ENCODE assay signal across 9 cellular contexts in genomic region chr19:45972081-45972943, GRCh38. TPM values are rescaled to one million over a fixed set of nuclear protein-coding genes. Genes with fewer than 3 reads are reported as not detected.
DNase-seq lines count a peak whose midpoint lies in the region; ATAC-seq, FAIRE-seq and TF ChIP-seq lines count a peak whose summit lies in the region.
"Had no signal": no experiment of that assay in that cellular context is flagged by ENCODE, and none has a peak within 500 bp of the region (broad histone marks: within the 10 kb centered on the region; RNA-seq: fewer than 3 reads in every experiment).

No MANE protein-coding gene starts in this region.

- H3K36me3 Mint-ChIP-seq in activated CD4-positive, alpha-beta T cell treated with anti-CD3 and anti-CD28 coated beads, Interleukin-2, amount 10 ng/mL, durations not matched to agents 24 days and 14 days (ENCODE audit: low read depth), result no peaks in the 10 kb centered on the region

- FAIRE-seq in GM12892 (lab: Jason Lieb, UNC), result peak; percentile 64
- FAIRE-seq: endometrium had no signal

- H3K4me1 ChIP-seq in gastroesophageal sphincter, result peaks cover 0 to 20% (median 3%) of the 10 kb centered on the region in 3 donors
- peaks cover 0 to 12% (median 11%) of the 10 kb centered on the region in 4 donors for H3K4me1 ChIP-seq in sigmoid colon

- TF ChIP-seq CTCF in gastroesophageal sphincter (IDR thresholded peaks at IDR 0.05), result no peak
- no peak for TF ChIP-seq CTCF in sigmoid colon (IDR thresholded peaks at IDR 0.05)

- H3K4me3 ChIP-seq in gastroesophageal sphincter (peak overlapping the region; percentile 9 to 50), sigmoid colon (peak overlapping the region in 3 of 4 donors; percentile 29 to 40 (median 39))

- ATAC-seq in gastroesophageal sphincter (no peak), HG03025 (IDR thresholded peaks at IDR 0.05; ENCODE audit: low FRiP score, unreplicated experiment) (no peak), GM19455 (IDR thresholded peaks at IDR 0.05; ENCODE audit: unreplicated experiment) (no peak), HG02840 (IDR thresholded peaks at IDR 0.05; ENCODE audit: low FRiP score, unreplicated experiment) (no peak)

- H3K9me3 ChIP-seq in gastroesophageal sphincter (no peaks in the 10 kb centered on the region), sigmoid colon (no peaks in the 10 kb centered on the region)

- no peaks in the 10 kb centered on the region for H3K36me3 ChIP-seq in gastroesophageal sphincter
- H3K36me3 ChIP-seq in sigmoid colon, result no peaks in the 10 kb centered on the region

- peak overlapping the region; percentile 26 for H3K27ac Mint-ChIP-seq in activated CD4-positive, alpha-beta T cell treated with anti-CD3 and anti-CD28 coated beads, Interleukin-2, amount 10 ng/mL, durations not matched to agents 24 days and 14 days

- peaks cover 20% of the 10 kb centered on the region for H3K4me1 Mint-ChIP-seq in activated CD4-positive, alpha-beta T cell treated with anti-CD3 and anti-CD28 coated beads, Interleukin-2, amount 10 ng/mL, durations not matched to agents 24 days and 14 days

- DNase-seq in GM12892 (ENCODE audit: insufficient read length) (no peak), sigmoid colon (no peak), AG20443 (ENCODE audit: low spot score) (no peak)
- DNase-seq in activated CD4-positive, alpha-beta T cell treated with anti-CD3 and anti-CD28 coated beads, Interleukin-2, amount 10 ng/mL, durations not matched to agents 24 days and 14 days, result peak; percentile 72

- intact Hi-C loops in activated CD4-positive, alpha-beta T cell treated with anti-CD3 and anti-CD28 coated beads, Interleukin-2, amount 10 ng/mL, durations not matched to agents 24 days and 14 days (cut with micrococcal nuclease), result no loop called here
- intact Hi-C loops in sigmoid colon (cut with DNase I), result no loop called here

- no peak for TF ChIP-seq POLR2A in GM12892 (IDR thresholded peaks at IDR 0.05; ENCODE audit: low read depth, low read length)
- no peak for TF ChIP-seq POLR2A in gastroesophageal sphincter (IDR thresholded peaks at IDR 0.05)
- no peak for TF ChIP-seq POLR2A in sigmoid colon (IDR thresholded peaks at IDR 0.05)

- peak overlapping the region; percentile 30 for H3K4me3 Mint-ChIP-seq in activated CD4-positive, alpha-beta T cell treated with anti-CD3 and anti-CD28 coated beads, Interleukin-2, amount 10 ng/mL, durations not matched to agents 24 days and 14 days

- H3K9me3 Mint-ChIP-seq in activated CD4-positive, alpha-beta T cell treated with anti-CD3 and anti-CD28 coated beads, Interleukin-2, amount 10 ng/mL, durations not matched to agents 24 days and 14 days, result no peaks in the 10 kb centered on the region

- WGBS in gastroesophageal sphincter (ENCODE audit: low coverage in 1 of 2), 2 donors, result 23 to 26% methylated on average over 10 of the region's 18 CpGs
- WGBS in sigmoid colon, 2 donors, result 14 to 18% methylated on average over 18 of the region's 18 CpGs

- H3K27ac ChIP-seq in gastroesophageal sphincter, result peak overlapping the region in 3 of 4 donors; percentile 57 to 70 (median 57)
- peak overlapping the region in 3 of 4 donors; percentile 21 to 65 (median 37) for H3K27ac ChIP-seq in sigmoid colon

- peaks cover 97% of the 10 kb centered on the region for H3K27me3 ChIP-seq in gastroesophageal sphincter
- peaks cover 19 to 76% (median 60%) of the 10 kb centered on the region in 3 donors for H3K27me3 ChIP-seq in sigmoid colon

- TF ChIP-seq EP300 in gastroesophageal sphincter (IDR thresholded peaks at IDR 0.05) (no peak), sigmoid colon (IDR thresholded peaks at IDR 0.05) (no peak)

- peaks cover 75% of the 10 kb centered on the region for H3K27me3 Mint-ChIP-seq in activated CD4-positive, alpha-beta T cell treated with anti-CD3 and anti-CD28 coated beads, Interleukin-2, amount 10 ng/mL, durations not matched to agents 24 days and 14 days

RNA-seq across cellular contexts. Expression of gene NOVA2, which starts 1.4 kb away (rescaled TPM):
- not detected for polyA plus RNA-seq in GM12892 (2012; ENCODE audit: missing spikeins)
- not detected in 2 replicates for total RNA-seq in activated CD4-positive, alpha-beta T cell treated with anti-CD3 and anti-CD28 coated beads, Interleukin-2, amount 10 ng/mL, durations not matched to agents 24 days and 14 days
- total RNA-seq in gastroesophageal sphincter (1 to 10 TPM in 3 of 4 donors, under 1 TPM in 1; 0.67 to 5.1 (median 3.0) TPM), sigmoid colon (1 to 10 TPM in 2 of 4 donors, under 1 TPM in 2; 0.36 to 3.0 (median 1.2) TPM)
- 1 to 10 TPM in 1 of 3 donors, under 1 TPM in 2; 0.23 to 1.1 (median 0.60) TPM for polyA plus RNA-seq in sigmoid colon

RNA-seq across cellular contexts. Expression of gene CCDC61, which starts 23.0 kb away (rescaled TPM):
- polyA plus RNA-seq in GM12892 (2012; ENCODE audit: missing spikeins), result 10.5 TPM
- total RNA-seq in activated CD4-positive, alpha-beta T cell treated with anti-CD3 and anti-CD28 coated beads, Interleukin-2, amount 10 ng/mL, durations not matched to agents 24 days and 14 days, result 23.1 and 30.1 TPM in 2 replicates
- 1 to 10 TPM; 4.2 to 9.4 (median 6.4) TPM for total RNA-seq in gastroesophageal sphincter
- 10 to 100 TPM in 2 of 4 donors, 1 to 10 TPM in 2; 5.0 to 15.2 (median 8.0) TPM for total RNA-seq in sigmoid colon
- polyA plus RNA-seq in sigmoid colon, result 10 to 100 TPM in 2 of 3 donors, 1 to 10 TPM in 1; 9.6 to 16.3 (median 10.9) TPM

RNA-seq across cellular contexts. Expression of gene PGLYRP1, which starts 50.5 kb away (rescaled TPM):
- polyA plus RNA-seq in GM12892 (2012; ENCODE audit: missing spikeins), result not detected
- total RNA-seq in activated CD4-positive, alpha-beta T cell treated with anti-CD3 and anti-CD28 coated beads, Interleukin-2, amount 10 ng/mL, durations not matched to agents 24 days and 14 days, result not detected in 2 replicates
- total RNA-seq in gastroesophageal sphincter (not detected), sigmoid colon (not detected)
- under 1 TPM in 1 of 3 donors, not detected in 2; 0.12 TPM for polyA plus RNA-seq in sigmoid colon

RNA-seq across cellular contexts. Expression of gene NANOS2, which starts 57.7 kb away (rescaled TPM):
- not detected for polyA plus RNA-seq in GM12892 (2012; ENCODE audit: missing spikeins)
- total RNA-seq in activated CD4-positive, alpha-beta T cell treated with anti-CD3 and anti-CD28 coated beads, Interleukin-2, amount 10 ng/mL, durations not matched to agents 24 days and 14 days, result not detected in 2 replicates
- total RNA-seq in gastroesophageal sphincter (not detected), sigmoid colon (not detected)
- polyA plus RNA-seq in sigmoid colon, result under 1 TPM in 2 of 3 donors, not detected in 1; 0.46 to 0.60 TPM
